1 cellular context compared by ENCODE assay signal in genomic region chr12:95996034-95996658, GRCh38.
TF ChIP-seq lines count a peak whose summit lies in the region.

TSS of gene HAL (minus strand) at chr12:95996344. CDS start at chr12:95995910, 434 bp downstream.

TF ChIP-seq in H1, 55 proteins besides CTCF, POLR2A, EP300 and RAD21 (continued from another document):
- no peak for TF ChIP-seq POLR2AphosphoS5 (IDR thresholded peaks at IDR 0.05; ENCODE audit: low read depth, low read length)
- no peak for TF ChIP-seq EGR1 (IDR thresholded peaks at IDR 0.05; ENCODE audit: borderline replicate concordance, low read depth, low read length)
- TF ChIP-seq KDM4A (IDR thresholded peaks at IDR 0.05; ENCODE audit: low read depth, low read length, severe bottlenecking): no peak
- TF ChIP-seq CBX8 (IDR thresholded peaks at IDR 0.05; ENCODE audit: borderline replicate concordance, low read depth, low read length): no peak
- no peak for TF ChIP-seq BCL11A (IDR thresholded peaks at IDR 0.05; ENCODE audit: low read depth in 2 of 2, low read length in 2 of 2)
- TF ChIP-seq KDM1A (IDR thresholded peaks at IDR 0.05; ENCODE audit: borderline replicate concordance, low read length): no peak
